ENCODE assay signal across 3 cellular contexts in the genomic region with DNA sequence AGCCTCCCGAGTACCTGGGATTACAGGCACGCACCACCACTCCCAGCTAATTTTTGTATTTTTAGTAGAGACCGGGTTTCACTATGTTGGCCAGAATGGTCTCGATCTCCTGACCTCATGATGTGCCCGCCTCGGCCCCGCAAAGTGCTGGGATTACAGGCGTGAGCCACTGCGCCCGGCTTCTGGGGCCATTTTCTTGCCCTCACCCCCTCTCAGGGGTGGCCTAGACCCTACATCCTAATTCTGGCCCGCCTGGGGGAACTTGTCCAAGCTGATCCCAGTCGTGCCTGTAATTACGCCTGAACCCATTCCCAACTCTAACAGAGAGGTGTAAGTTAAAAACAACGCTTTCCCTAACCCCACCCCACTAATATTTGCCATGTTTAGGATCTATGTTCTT. TPM values are rescaled to one million over a fixed set of nuclear protein-coding genes. Genes with fewer than 3 reads are reported as not detected.
"Had no signal": no experiment of that assay in that cellular context is flagged by ENCODE, and none has a peak within 500 bp of the region (broad histone marks: within the 10 kb centered on the region; RNA-seq: fewer than 3 reads in every experiment).

No MANE protein-coding gene starts in this region.

RNA-seq across cellular contexts. Expression of a gene that starts 0.7 kb away (rescaled TPM):
- total RNA-seq: GM23248, HepG2 had no signal
- polyA plus RNA-seq: GM23248, HepG2, IgD-negative memory B cell had no signal

RNA-seq across cellular contexts. Expression of a gene that starts 15.0 kb away (rescaled TPM):
- total RNA-seq: GM23248 had no signal
- polyA plus RNA-seq: GM23248, IgD-negative memory B cell had no signal

RNA-seq across cellular contexts. Expression of a gene that starts 17.0 kb away (rescaled TPM):
- total RNA-seq: GM23248, HepG2 had no signal
- polyA plus RNA-seq: GM23248, HepG2, IgD-negative memory B cell had no signal

RNA-seq across cellular contexts. Expression of a gene that starts 31.6 kb away (rescaled TPM):
- total RNA-seq: GM23248, HepG2 had no signal
- polyA plus RNA-seq: GM23248, HepG2, IgD-negative memory B cell had no signal

RNA-seq across cellular contexts. Expression of a gene that starts 35.1 kb away (rescaled TPM):
- total RNA-seq: GM23248, HepG2 had no signal
- polyA plus RNA-seq: GM23248, HepG2, IgD-negative memory B cell had no signal
